34 cellular contexts compared by ENCODE assay signal in the genomic region with DNA sequence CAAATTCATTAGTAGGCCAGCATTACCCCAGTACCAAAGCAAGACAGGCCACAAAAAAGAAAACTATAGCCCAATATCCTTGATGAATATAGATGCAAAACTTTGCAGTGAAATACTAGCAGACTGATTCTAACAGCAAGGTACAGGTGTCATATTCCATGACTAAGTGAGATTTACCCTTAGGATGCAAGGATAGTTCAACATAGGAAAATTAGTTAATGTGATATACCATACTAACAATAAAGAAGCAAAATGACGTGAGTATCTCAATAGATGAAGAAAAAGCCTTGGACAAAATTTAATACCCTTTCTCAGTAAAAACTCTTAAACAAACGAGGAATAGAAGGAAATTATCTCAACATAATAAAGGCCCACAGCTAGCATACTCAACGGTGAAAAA. TPM values are rescaled to one million over a fixed set of nuclear protein-coding genes. Genes with fewer than 3 reads are reported as not detected.
"Had no signal": no experiment of that assay in that cellular context is flagged by ENCODE, and none has a peak within 500 bp of the region (broad histone marks: within the 10 kb centered on the region; RNA-seq: fewer than 3 reads in every experiment).

No MANE protein-coding gene starts in this region.

- H3K27me3 ChIP-seq: brain microvascular endothelial cell, esophagus muscularis mucosa, foreskin keratinocyte, gastrocnemius medialis, heart left ventricle had no signal

- H3K9me3 ChIP-seq: esophagus muscularis mucosa, gastrocnemius medialis, heart left ventricle had no signal

- H3K9me3 Mint-ChIP-seq: activated B cell treated with CpG ODN at 0.5 μM for 24 hours; activated T-cell treated with anti-CD3 and anti-CD28 coated beads, Interleukin-2, amount 50 U/mL, for 24 hours; activated T-cell treated with anti-CD3 and anti-CD28 coated beads, Interleukin-2, amount 50 U/mL, for 72 hours; central memory CD8-positive, alpha-beta T cell; effector memory CD8-positive, alpha-beta T cell; T-helper 2 cell treated with Interferon-gamma antibody and Interleukin-4, amounts not matched to agents 5 μg/mL and 100 μg/mL, for 36 hours had no signal

- DNase-seq: activated B cell treated with CpG ODN at 0.5 μM for 24 hours; activated CD4-positive, alpha-beta T cell treated with anti-CD3 and anti-CD28 coated beads for 48 hours; activated CD4-positive, alpha-beta T cell treated with anti-CD3 and anti-CD28 coated beads, Interleukin-2, amount 50 U/mL, for 1 hour; activated CD4-positive, alpha-beta T cell treated with anti-CD3 and anti-CD28 coated beads, Interleukin-2, amount 50 U/mL, for 48 hours; activated CD8-positive, alpha-beta memory T cell treated with anti-CD3 and anti-CD28 coated beads, Interleukin-2, amount 50 U/mL, for 48 hours; activated CD8-positive, alpha-beta T cell treated with anti-CD3 and anti-CD28 coated beads, Interleukin-2, amount 10 ng/mL, durations not matched to agents 7 days and 5 days; activated effector memory CD4-positive, alpha-beta T cell treated with Interleukin-2 at 50 U/mL for 16 hours; activated gamma-delta T cell treated with Interleukin-2 at 50 U/mL for 16 hours; activated naive CD4-positive, alpha-beta T cell treated with anti-CD3 and anti-CD28 coated beads, Interleukin-2, amount 50 U/mL, for 16 hours; activated naive CD4-positive, alpha-beta T cell treated with Interleukin-2 at 50 U/mL for 16 hours; activated T-cell treated with anti-CD3 and anti-CD28 coated beads for 4 hours; activated T-cell treated with anti-CD3 and anti-CD28 coated beads, Interleukin-2, amount 50 U/mL, for 24 hours; activated T-cell treated with anti-CD3 and anti-CD28 coated beads, Interleukin-2, amount 50 U/mL, for 72 hours; amniotic stem cell; anterior cingulate cortex; brain microvascular endothelial cell; dermis blood vessel endothelial cell; effector CD4-positive, alpha-beta T cell; effector memory CD8-positive, alpha-beta T cell; erythroblast; foreskin keratinocyte; gastrocnemius medialis; glutamatergic neuron; heart left ventricle; T-helper 17 cell; T1000; WERI-Rb-1 had no signal

- ATAC-seq: activated CD4-positive, CD25-positive, alpha-beta regulatory T cell treated with anti-CD3 and anti-CD28 coated beads, Interleukin-2, amount 50 U/mL, for 24 hours; activated CD8-positive, alpha-beta T cell treated with anti-CD3 and anti-CD28 coated beads, Interleukin-2, amount 10 ng/mL, durations not matched to agents 7 days and 5 days; activated T-cell treated with anti-CD3 and anti-CD28 coated beads, Interleukin-2, amount 50 U/mL, for 72 hours; effector memory CD8-positive, alpha-beta T cell; foreskin keratinocyte; gastrocnemius medialis; heart left ventricle; T-helper 17 cell had no signal

- H3K27me3 Mint-ChIP-seq: activated B cell treated with CpG ODN at 0.5 μM for 24 hours; activated naive CD8-positive, alpha-beta T cell; activated T-cell treated with anti-CD3 and anti-CD28 coated beads, Interleukin-2, amount 50 U/mL, for 24 hours; central memory CD8-positive, alpha-beta T cell; effector memory CD8-positive, alpha-beta T cell; T-helper 17 cell had no signal

- H3K27ac ChIP-seq: brain microvascular endothelial cell, coronary artery, esophagus muscularis mucosa, foreskin keratinocyte, heart left ventricle, WERI-Rb-1 had no signal

- H3K4me1 ChIP-seq: foreskin keratinocyte had no signal

- H3K4me3 ChIP-seq: coronary artery, esophagus muscularis mucosa, gastrocnemius medialis, heart left ventricle had no signal

- H3K27ac Mint-ChIP-seq: activated B cell treated with CpG ODN at 0.5 μM for 24 hours; activated CD8-positive, alpha-beta T cell treated with anti-CD3 and anti-CD28 coated beads, Interleukin-2, amount 10 ng/mL, durations not matched to agents 7 days and 5 days; activated naive CD8-positive, alpha-beta T cell; activated T-cell treated with anti-CD3 and anti-CD28 coated beads, Interleukin-2, amount 50 U/mL, for 72 hours; T-helper 17 cell; T-helper 2 cell treated with Interferon-gamma antibody and Interleukin-4, amounts not matched to agents 5 μg/mL and 100 μg/mL, for 36 hours had no signal

- H3K4me3 Mint-ChIP-seq: activated B cell treated with CpG ODN at 0.5 μM for 24 hours; activated CD8-positive, alpha-beta T cell treated with anti-CD3 and anti-CD28 coated beads, Interleukin-2, amount 10 ng/mL, durations not matched to agents 7 days and 5 days; activated naive CD8-positive, alpha-beta T cell; activated T-cell treated with anti-CD3 and anti-CD28 coated beads, Interleukin-2, amount 50 U/mL, for 24 hours; activated T-cell treated with anti-CD3 and anti-CD28 coated beads, Interleukin-2, amount 50 U/mL, for 72 hours; central memory CD8-positive, alpha-beta T cell; effector memory CD8-positive, alpha-beta T cell; T-helper 17 cell; T-helper 2 cell treated with Interferon-gamma antibody and Interleukin-4, amounts not matched to agents 5 μg/mL and 100 μg/mL, for 36 hours had no signal

RNA-seq across cellular contexts. Expression of a gene that starts 58.0 kb away (rescaled TPM):
- total RNA-seq: bronchial epithelial cell had no signal
- polyA plus RNA-seq: foreskin keratinocyte had no signal
